ENCODE assay signal across 7 cellular contexts in genomic region chr7:116271980-116272886, GRCh38.
A peak's percentile ranks its signal among the peaks of the same experiment; 100 is the strongest.
DNase-seq lines count a peak whose midpoint lies in the region; ATAC-seq and TF ChIP-seq lines count a peak whose summit lies in the region.

No MANE protein-coding gene starts in this region.

- H3K27me3 ChIP-seq in adipocyte (replicated peaks; ENCODE audit: control insufficient read depth, insufficient read depth, low read length) (no peaks in the 10 kb centered on the region), thyroid gland (no peaks in the 10 kb centered on the region)

- peak overlapping the region; percentile 84 for H3K9ac ChIP-seq in adipocyte (ENCODE audit: low read length)

- H3K4me3 ChIP-seq in HFF-Myc (replicated peaks; ENCODE audit: low read depth, low read length) (0 out of 2 replicates have a peak overlapping the region, but pooled peaks have one; percentile 3), adipocyte (ENCODE audit: low read length) (peak overlapping the region; percentile 70), thyroid gland (replicated peaks in 1 of 3) (no peak overlapping the region)

- H3K9me3 ChIP-seq in adipocyte (ENCODE audit: control insufficient read depth, low read length), result no peaks in the 10 kb centered on the region
- no peaks in the 10 kb centered on the region for H3K9me3 ChIP-seq in thyroid gland

- H3K27ac ChIP-seq in thyroid gland, result peak overlapping the region; percentile 85 to 88 (median 86)

- DNase-seq in HFF-Myc (ENCODE audit: extremely low read depth, low read depth) (peak; percentile 95), adipocyte (ENCODE audit: low read depth) (peak; percentile 96), inferior parietal cortex (ENCODE audit: extremely low spot score) (peak; percentile 17), thyroid gland (peak; percentile 81 to 84), NCI-H2171 (lab: John Stamatoyannopoulos, UW) (no peak), NCI-H774 (lab: John Stamatoyannopoulos, UW) (no peak)

- H3K36me3 ChIP-seq in adipocyte (ENCODE audit: control insufficient read depth, insufficient read depth, low read length, severe bottlenecking) (no peaks in the 10 kb centered on the region), thyroid gland (no peaks in the 10 kb centered on the region)

- intact Hi-C loops in thyroid gland (cut with DNase I), result loop anchor here (5.0 to 10.0 kb wide), 2 partner anchors 83 to 255 kb away; partner anchors contain the start of gene CAV1

- 58 to 62% methylated on average over 4 of the region's 4 CpGs for whole genome bisulfite sequencing in thyroid gland, 2 donors

- H3K4me1 ChIP-seq in adipocyte (ENCODE audit: control insufficient read depth, insufficient read depth, low read length), result peaks cover 54% of the 10 kb centered on the region
- peaks cover 24 to 34% of the 10 kb centered on the region in 2 donors for H3K4me1 ChIP-seq in thyroid gland

- no peak for ATAC-seq in GM19328 (IDR thresholded peaks at IDR 0.05; ENCODE audit: unreplicated experiment)

- TF ChIP-seq POLR2A in thyroid gland (IDR thresholded peaks at IDR 0.05), result peak in 1 of 2 donors; percentile 46

- no peak for TF ChIP-seq CTCF in HFF-Myc (IDR thresholded peaks at IDR 0.05; ENCODE audit: low read depth, low read length, missing control alignments)
- no peak for TF ChIP-seq CTCF in thyroid gland (IDR thresholded peaks at IDR 0.05)

Comparison
In these comparisons a context has a peak if more than half of its experiments do, and no peak if none do; other contexts are left out.
1. DNase-seq: peak in HFF-Myc (single experiment), adipocyte (single experiment), inferior parietal cortex (single experiment) and thyroid gland (2 of 2); none in NCI-H2171 (single experiment) and NCI-H774 (single experiment).
2. H3K4me3 ChIP-seq: peak in HFF-Myc (single experiment) and adipocyte (single experiment); none in thyroid gland (0 of 3).